Comparison of ENCODE assay signal across 16 cellular contexts in the genomic region with DNA sequence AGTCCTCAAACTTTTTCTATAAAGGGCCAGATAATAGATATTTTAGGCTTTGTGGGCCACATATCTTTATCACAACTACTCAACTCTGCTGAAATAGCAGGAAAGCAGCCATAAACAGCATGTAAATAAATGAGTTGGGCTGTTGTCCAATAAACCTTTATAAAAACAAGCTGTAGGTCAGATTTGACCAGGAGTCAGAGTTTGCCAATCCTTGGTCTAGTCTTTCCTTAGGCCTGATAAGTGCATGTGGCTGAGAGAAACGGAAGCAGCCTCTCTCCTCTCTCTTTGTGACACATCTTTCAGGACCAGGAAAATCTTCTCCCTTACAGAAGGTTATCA.
DNase-seq lines count a peak whose midpoint lies in the region; ATAC-seq and TF ChIP-seq lines count a peak whose summit lies in the region.
"Had no signal": no experiment of that assay in that cellular context is flagged by ENCODE, and none has a peak within 500 bp of the region (broad histone marks: within the 10 kb centered on the region; RNA-seq: fewer than 3 reads in every experiment).

No MANE protein-coding gene starts in this region.

- no peaks in the 10 kb centered on the region for H3K27me3 Mint-ChIP-seq in naive thymus-derived CD4-positive, alpha-beta T cell
- H3K27me3 Mint-ChIP-seq: activated CD4-positive, alpha-beta T cell treated with anti-CD3 and anti-CD28 coated beads for 36 hours; activated T-cell treated with anti-CD3 and anti-CD28 coated beads, Interleukin-2, amount 50 U/mL, for 24 hours; stimulated activated memory B cell treated with anti-CD40 and anti-IgM and Interleukin-4, amounts not matched to agents 10 μg/mL and 1 μg/mL and 100 μg/mL, for 72 hours had no signal

- in situ Hi-C loops in brain microvascular endothelial cell (cut with HindIII; ENCODE audit: low pct_ligation_motif_present, low sequenced_read_pairs): no loop called here

- H3K4me1 ChIP-seq in HUES48 (ENCODE audit: control insufficient read depth, insufficient read depth, low read length) (peaks cover 6% of the 10 kb centered on the region; the same call in 1 of the 2 replicates), suprapubic skin (peaks cover 39% of the 10 kb centered on the region)
- H3K4me1 ChIP-seq in naive thymus-derived CD4-positive, alpha-beta T cell (ENCODE audit: control insufficient read depth in 2 of 2, insufficient read depth in 2 of 2, low read length in 2 of 2): no peaks in the 10 kb centered on the region

- CTCF ChIA-PET in naive thymus-derived CD4-positive, alpha-beta T cell (lab: Charles Lee): no interaction called here

- POLR2A ChIA-PET in naive thymus-derived CD4-positive, alpha-beta T cell (lab: Charles Lee): no interaction called here

- H3K27me3 ChIP-seq in HUES48 (ENCODE audit: control insufficient read depth, insufficient read depth, low read length) (no peaks in the 10 kb centered on the region), brain microvascular endothelial cell (replicated peaks) (no peaks in the 10 kb centered on the region), suprapubic skin (no peaks in the 10 kb centered on the region)
- H3K27me3 ChIP-seq in naive thymus-derived CD4-positive, alpha-beta T cell (ENCODE audit: control insufficient read depth in 2 of 2, insufficient read depth in 2 of 2, low read length in 2 of 2): no peaks in the 10 kb centered on the region
- H3K27me3 ChIP-seq: adrenal gland had no signal

- no peaks in the 10 kb centered on the region for H3K36me3 Mint-ChIP-seq in naive thymus-derived CD4-positive, alpha-beta T cell
- H3K36me3 Mint-ChIP-seq: CD4-positive, CD25-positive, alpha-beta regulatory T cell; stimulated activated memory B cell treated with anti-CD40 and anti-IgM and Interleukin-4, amounts not matched to agents 10 μg/mL and 1 μg/mL and 100 μg/mL, for 72 hours had no signal

- H3K27ac ChIP-seq in HUES48 (ENCODE audit: low read depth, low read length) (peak overlapping the region; percentile 83), brain microvascular endothelial cell (no peak overlapping the region), suprapubic skin (peak overlapping the region; percentile 82)
- no peak overlapping the region for H3K27ac ChIP-seq in naive thymus-derived CD4-positive, alpha-beta T cell (ENCODE audit: low read depth, low read length)

- H3K36me3 ChIP-seq in HUES48 (ENCODE audit: control insufficient read depth, insufficient read depth, low read length) (no peaks in the 10 kb centered on the region), brain microvascular endothelial cell (replicated peaks) (no peaks in the 10 kb centered on the region), suprapubic skin (no peaks in the 10 kb centered on the region)
- H3K36me3 ChIP-seq in naive thymus-derived CD4-positive, alpha-beta T cell (ENCODE audit: control insufficient read depth in 2 of 3, insufficient read depth in 3 of 3, low read length in 3 of 3): no peaks in the 10 kb centered on the region
- H3K36me3 ChIP-seq: adrenal gland had no signal

- peak; percentile 29 for DNase-seq in brain microvascular endothelial cell
- peak; percentile 51 for DNase-seq in kidney glomerular epithelial cell (lab: John Stamatoyannopoulos, UW)
- no peak for DNase-seq in suprapubic skin (ENCODE audit: low spot score in 2 of 2)
- no peak for DNase-seq in activated effector memory CD4-positive, alpha-beta T cell treated with anti-CD3 and anti-CD28 coated beads, Interleukin-2, amount 50 U/mL, for 16 hours
- no peak for DNase-seq in stimulated activated CD4-positive, alpha-beta T cell treated with anti-CD3 and anti-CD28 coated beads, Interleukin-4, amount 100 ng/mL, for 1 hour
- no peak for DNase-seq in epidermal melanocyte (ENCODE audit: insufficient read length, low spot score)
- no peak for DNase-seq in naive thymus-derived CD4-positive, alpha-beta T cell
- DNase-seq: activated CD4-positive, alpha-beta T cell treated with anti-CD3 and anti-CD28 coated beads for 36 hours; activated T-cell treated with anti-CD3 and anti-CD28 coated beads, Interleukin-2, amount 50 U/mL, for 24 hours; CD4-positive, CD25-positive, alpha-beta regulatory T cell; IMR-90; NCI-H510A; stimulated activated CD4-positive, alpha-beta T cell treated with anti-CD3 and anti-CD28 coated beads, Interleukin-4, amount 100 ng/mL, for 4 hours had no signal

- no peak overlapping the region for H3K9ac ChIP-seq in HUES48 (ENCODE audit: low read depth, low read length)

- no peaks in the 10 kb centered on the region for H3K4me1 Mint-ChIP-seq in naive thymus-derived CD4-positive, alpha-beta T cell
- H3K4me1 Mint-ChIP-seq: activated CD4-positive, alpha-beta T cell treated with anti-CD3 and anti-CD28 coated beads for 36 hours; CD4-positive, CD25-positive, alpha-beta regulatory T cell; stimulated activated memory B cell treated with anti-CD40 and anti-IgM and Interleukin-4, amounts not matched to agents 10 μg/mL and 1 μg/mL and 100 μg/mL, for 72 hours had no signal

- H3K4me3 Mint-ChIP-seq in naive thymus-derived CD4-positive, alpha-beta T cell: no peak overlapping the region
- H3K4me3 Mint-ChIP-seq: activated CD4-positive, alpha-beta T cell treated with anti-CD3 and anti-CD28 coated beads for 36 hours; activated T-cell treated with anti-CD3 and anti-CD28 coated beads, Interleukin-2, amount 50 U/mL, for 24 hours; CD4-positive, CD25-positive, alpha-beta regulatory T cell; stimulated activated memory B cell treated with anti-CD40 and anti-IgM and Interleukin-4, amounts not matched to agents 10 μg/mL and 1 μg/mL and 100 μg/mL, for 72 hours had no signal

- intact Hi-C loops in naive thymus-derived CD4-positive, alpha-beta T cell (cut with micrococcal nuclease): no loop called here

- ATAC-seq in naive thymus-derived CD4-positive, alpha-beta T cell: no peak
- ATAC-seq: activated CD4-positive, alpha-beta T cell treated with anti-CD3 and anti-CD28 coated beads for 36 hours had no signal

- TF ChIP-seq CTCF in brain microvascular endothelial cell (IDR thresholded peaks at IDR 0.05; ENCODE audit: low read depth, low read length, missing control alignments): no peak
- TF ChIP-seq CTCF in suprapubic skin (IDR thresholded peaks at IDR 0.05): no peak

- H3K4me3 ChIP-seq in HUES48 (ENCODE audit: low read depth, low read length) (no peak overlapping the region), brain microvascular endothelial cell (ENCODE audit: low read depth, low read length) (no peak overlapping the region), suprapubic skin (no peak overlapping the region)
- H3K4me3 ChIP-seq in naive thymus-derived CD4-positive, alpha-beta T cell (ENCODE audit: low read length): no peak overlapping the region
- H3K4me3 ChIP-seq: adrenal gland had no signal

- WGBS in suprapubic skin: 38% methylated on average over 1 of the region's 1 CpG

- H3K9me3 Mint-ChIP-seq in naive thymus-derived CD4-positive, alpha-beta T cell: no peaks in the 10 kb centered on the region
- H3K9me3 Mint-ChIP-seq: activated T-cell treated with anti-CD3 and anti-CD28 coated beads, Interleukin-2, amount 50 U/mL, for 24 hours; stimulated activated memory B cell treated with anti-CD40 and anti-IgM and Interleukin-4, amounts not matched to agents 10 μg/mL and 1 μg/mL and 100 μg/mL, for 72 hours had no signal

- TF ChIP-seq POLR2A in suprapubic skin (IDR thresholded peaks at IDR 0.05): no peak

- H3K9me3 ChIP-seq in HUES48 (ENCODE audit: control insufficient read depth, insufficient read depth, low read length) (no peaks in the 10 kb centered on the region), suprapubic skin (no peaks in the 10 kb centered on the region)
- no peaks in the 10 kb centered on the region for H3K9me3 ChIP-seq in naive thymus-derived CD4-positive, alpha-beta T cell (ENCODE audit: control insufficient read depth in 2 of 3, low read length in 3 of 3)
- H3K9me3 ChIP-seq: adrenal gland had no signal

- no peak overlapping the region for H3K27ac Mint-ChIP-seq in naive thymus-derived CD4-positive, alpha-beta T cell
- H3K27ac Mint-ChIP-seq: activated CD4-positive, alpha-beta T cell treated with anti-CD3 and anti-CD28 coated beads for 36 hours; activated T-cell treated with anti-CD3 and anti-CD28 coated beads, Interleukin-2, amount 50 U/mL, for 24 hours; CD4-positive, CD25-positive, alpha-beta regulatory T cell; stimulated activated memory B cell treated with anti-CD40 and anti-IgM and Interleukin-4, amounts not matched to agents 10 μg/mL and 1 μg/mL and 100 μg/mL, for 72 hours had no signal

- TF ChIP-seq EP300 in suprapubic skin (IDR thresholded peaks at IDR 0.05): no peak

Comparison
In these comparisons a context has a peak if more than half of its experiments do, and no peak if none do; other contexts are left out.
1. H3K27ac ChIP-seq: peak in HUES48 (single experiment) and suprapubic skin (single experiment); none in brain microvascular endothelial cell (single experiment) and naive thymus-derived CD4-positive, alpha-beta T cell (single experiment).
2. DNase-seq: peak in brain microvascular endothelial cell (single experiment) and kidney glomerular epithelial cell (single experiment); none in suprapubic skin (0 of 2), activated effector memory CD4-positive, alpha-beta T cell treated with anti-CD3 and anti-CD28 coated beads, Interleukin-2, amount 50 U/mL, for 16 hours (single experiment), stimulated activated CD4-positive, alpha-beta T cell treated with anti-CD3 and anti-CD28 coated beads, Interleukin-4, amount 100 ng/mL, for 1 hour (single experiment), epidermal melanocyte (single experiment) and naive thymus-derived CD4-positive, alpha-beta T cell (0 of 9).